2 cellular contexts compared by ENCODE assay signal in genomic region chr19:15448014-15448777, GRCh38.
TF ChIP-seq lines count a peak whose summit lies in the region.

No MANE protein-coding gene starts in this region.

TF ChIP-seq in HCT116, 20 proteins besides CTCF, POLR2A, EP300 and RAD21:
- TF ChIP-seq EZH2phosphoT487 (IDR thresholded peaks at IDR 0.05; ENCODE audit: borderline replicate concordance): no peak
- TF ChIP-seq SP1 (IDR thresholded peaks at IDR 0.05; ENCODE audit: low read depth): no peak
- no peak for TF ChIP-seq CEBPB (IDR thresholded peaks at IDR 0.05; ENCODE audit: low read depth)
- no peak for TF ChIP-seq ATF3 (IDR thresholded peaks at IDR 0.05)
- TF ChIP-seq SRF (IDR thresholded peaks at IDR 0.05; ENCODE audit: low read depth): no peak
- no peak for TF ChIP-seq JUND (IDR thresholded peaks at IDR 0.05)
- no peak for TF ChIP-seq FOSL1 (IDR thresholded peaks at IDR 0.05; ENCODE audit: low read depth)
- no peak for TF ChIP-seq POLR2AphosphoS5 (IDR thresholded peaks at IDR 0.05; ENCODE audit: low read depth, low read length)
- no peak for TF ChIP-seq ZBTB33 (IDR thresholded peaks at IDR 0.05; ENCODE audit: extremely low read depth, insufficient replicate concordance, low read length)
- TF ChIP-seq ELF1 (IDR thresholded peaks at IDR 0.05; ENCODE audit: borderline replicate concordance, low read depth): no peak
- no peak for TF ChIP-seq TCF7L2 (IDR thresholded peaks at IDR 0.05; ENCODE audit: borderline replicate concordance, extremely low read depth, insufficient read depth, insufficient read length)
- no peak for TF ChIP-seq SIN3A (IDR thresholded peaks at IDR 0.05; ENCODE audit: low read depth)

TF ChIP-seq in K562, 482 proteins besides CTCF, POLR2A, EP300 and RAD21:
- no peak for TF ChIP-seq HIVEP1 (CRISPR knock-in tag; IDR thresholded peaks at IDR 0.05)
- TF ChIP-seq NFIC (IDR thresholded peaks at IDR 0.05): peak; percentile 86
- TF ChIP-seq PKNOX1 (IDR thresholded peaks at IDR 0.05): no peak
- peak; percentile 99 for TF ChIP-seq BCOR (IDR thresholded peaks at IDR 0.05)
- no peak for TF ChIP-seq GTF2E2 (tag; IDR thresholded peaks at IDR 0.05)
TF ChIP-seq in K562: peak in this region for 2.
